Comparison of ENCODE assay signal across 1 cellular context in the genomic region with DNA sequence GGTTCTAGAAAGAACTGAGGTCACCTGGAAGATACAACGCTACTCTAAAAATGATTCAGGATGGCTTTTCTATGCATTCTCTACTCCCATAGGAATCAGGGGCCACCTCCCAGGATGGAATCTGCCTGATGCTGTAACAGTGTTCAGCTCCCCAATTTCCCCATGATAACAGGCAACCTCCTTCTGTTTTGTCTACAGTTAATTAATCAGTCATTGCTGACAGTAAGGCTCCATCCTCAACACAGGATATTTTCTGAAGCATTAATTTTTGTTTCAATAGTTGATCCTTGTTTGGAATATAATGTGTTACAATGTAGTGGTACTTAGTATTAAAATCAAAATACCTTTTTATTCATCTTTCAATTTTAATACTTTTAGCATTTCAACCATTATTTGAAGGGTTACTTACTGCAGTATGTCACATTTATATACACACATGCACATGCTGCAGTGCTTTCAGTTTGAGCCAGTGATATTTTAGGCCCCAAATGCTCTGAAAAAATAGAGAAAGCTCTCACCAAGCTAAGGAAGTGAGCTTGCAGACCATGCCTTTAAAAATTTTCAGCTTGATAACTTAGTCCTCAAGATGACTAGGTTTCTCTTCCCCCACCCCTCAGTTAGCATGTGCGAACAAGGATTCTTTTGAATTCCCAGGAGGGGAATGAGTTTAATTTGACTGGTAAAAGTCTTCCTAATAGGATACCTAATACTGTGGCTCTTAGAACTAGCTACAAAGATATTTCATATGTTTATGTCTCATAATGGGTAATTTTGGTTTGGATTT.
TF ChIP-seq lines count a peak whose summit lies in the region.

No MANE protein-coding gene starts in this region.

TF ChIP-seq in K562, 482 proteins besides CTCF, POLR2A, EP300 and RAD21 (continued from another document and continues in another):
- TF ChIP-seq, protein P1, sequence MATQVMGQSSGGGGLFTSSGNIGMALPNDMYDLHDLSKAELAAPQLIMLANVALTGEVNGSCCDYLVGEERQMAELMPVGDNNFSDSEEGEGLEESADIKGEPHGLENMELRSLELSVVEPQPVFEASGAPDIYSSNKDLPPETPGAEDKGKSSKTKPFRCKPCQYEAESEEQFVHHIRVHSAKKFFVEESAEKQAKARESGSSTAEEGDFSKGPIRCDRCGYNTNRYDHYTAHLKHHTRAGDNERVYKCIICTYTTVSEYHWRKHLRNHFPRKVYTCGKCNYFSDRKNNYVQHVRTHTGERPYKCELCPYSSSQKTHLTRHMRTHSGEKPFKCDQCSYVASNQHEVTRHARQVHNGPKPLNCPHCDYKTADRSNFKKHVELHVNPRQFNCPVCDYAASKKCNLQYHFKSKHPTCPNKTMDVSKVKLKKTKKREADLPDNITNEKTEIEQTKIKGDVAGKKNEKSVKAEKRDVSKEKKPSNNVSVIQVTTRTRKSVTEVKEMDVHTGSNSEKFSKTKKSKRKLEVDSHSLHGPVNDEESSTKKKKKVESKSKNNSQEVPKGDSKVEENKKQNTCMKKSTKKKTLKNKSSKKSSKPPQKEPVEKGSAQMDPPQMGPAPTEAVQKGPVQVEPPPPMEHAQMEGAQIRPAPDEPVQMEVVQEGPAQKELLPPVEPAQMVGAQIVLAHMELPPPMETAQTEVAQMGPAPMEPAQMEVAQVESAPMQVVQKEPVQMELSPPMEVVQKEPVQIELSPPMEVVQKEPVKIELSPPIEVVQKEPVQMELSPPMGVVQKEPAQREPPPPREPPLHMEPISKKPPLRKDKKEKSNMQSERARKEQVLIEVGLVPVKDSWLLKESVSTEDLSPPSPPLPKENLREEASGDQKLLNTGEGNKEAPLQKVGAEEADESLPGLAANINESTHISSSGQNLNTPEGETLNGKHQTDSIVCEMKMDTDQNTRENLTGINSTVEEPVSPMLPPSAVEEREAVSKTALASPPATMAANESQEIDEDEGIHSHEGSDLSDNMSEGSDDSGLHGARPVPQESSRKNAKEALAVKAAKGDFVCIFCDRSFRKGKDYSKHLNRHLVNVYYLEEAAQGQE (CRISPR knock-in tag; IDR thresholded peaks at IDR 0.05; ENCODE audit: low read depth): no peak
- TF ChIP-seq, protein P2, sequence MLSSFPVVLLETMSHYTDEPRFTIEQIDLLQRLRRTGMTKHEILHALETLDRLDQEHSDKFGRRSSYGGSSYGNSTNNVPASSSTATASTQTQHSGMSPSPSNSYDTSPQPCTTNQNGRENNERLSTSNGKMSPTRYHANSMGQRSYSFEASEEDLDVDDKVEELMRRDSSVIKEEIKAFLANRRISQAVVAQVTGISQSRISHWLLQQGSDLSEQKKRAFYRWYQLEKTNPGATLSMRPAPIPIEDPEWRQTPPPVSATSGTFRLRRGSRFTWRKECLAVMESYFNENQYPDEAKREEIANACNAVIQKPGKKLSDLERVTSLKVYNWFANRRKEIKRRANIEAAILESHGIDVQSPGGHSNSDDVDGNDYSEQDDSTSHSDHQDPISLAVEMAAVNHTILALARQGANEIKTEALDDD (IDR thresholded peaks at IDR 0.05): peak; percentile 85
- TF ChIP-seq ZNF354B (CRISPR knock-in tag; IDR thresholded peaks at IDR 0.05): no peak
- TF ChIP-seq, protein P3, sequence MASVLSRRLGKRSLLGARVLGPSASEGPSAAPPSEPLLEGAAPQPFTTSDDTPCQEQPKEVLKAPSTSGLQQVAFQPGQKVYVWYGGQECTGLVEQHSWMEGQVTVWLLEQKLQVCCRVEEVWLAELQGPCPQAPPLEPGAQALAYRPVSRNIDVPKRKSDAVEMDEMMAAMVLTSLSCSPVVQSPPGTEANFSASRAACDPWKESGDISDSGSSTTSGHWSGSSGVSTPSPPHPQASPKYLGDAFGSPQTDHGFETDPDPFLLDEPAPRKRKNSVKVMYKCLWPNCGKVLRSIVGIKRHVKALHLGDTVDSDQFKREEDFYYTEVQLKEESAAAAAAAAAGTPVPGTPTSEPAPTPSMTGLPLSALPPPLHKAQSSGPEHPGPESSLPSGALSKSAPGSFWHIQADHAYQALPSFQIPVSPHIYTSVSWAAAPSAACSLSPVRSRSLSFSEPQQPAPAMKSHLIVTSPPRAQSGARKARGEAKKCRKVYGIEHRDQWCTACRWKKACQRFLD (CRISPR knock-in tag; IDR thresholded peaks at IDR 0.05): peak; percentile 58; the same call in 1 of the 2 replicates
- no peak for TF ChIP-seq MCM7 (IDR thresholded peaks at IDR 0.05)
- no peak for TF ChIP-seq RFX5 (IDR thresholded peaks at IDR 0.05; ENCODE audit: low read depth, low read length)
- TF ChIP-seq, protein P4, sequence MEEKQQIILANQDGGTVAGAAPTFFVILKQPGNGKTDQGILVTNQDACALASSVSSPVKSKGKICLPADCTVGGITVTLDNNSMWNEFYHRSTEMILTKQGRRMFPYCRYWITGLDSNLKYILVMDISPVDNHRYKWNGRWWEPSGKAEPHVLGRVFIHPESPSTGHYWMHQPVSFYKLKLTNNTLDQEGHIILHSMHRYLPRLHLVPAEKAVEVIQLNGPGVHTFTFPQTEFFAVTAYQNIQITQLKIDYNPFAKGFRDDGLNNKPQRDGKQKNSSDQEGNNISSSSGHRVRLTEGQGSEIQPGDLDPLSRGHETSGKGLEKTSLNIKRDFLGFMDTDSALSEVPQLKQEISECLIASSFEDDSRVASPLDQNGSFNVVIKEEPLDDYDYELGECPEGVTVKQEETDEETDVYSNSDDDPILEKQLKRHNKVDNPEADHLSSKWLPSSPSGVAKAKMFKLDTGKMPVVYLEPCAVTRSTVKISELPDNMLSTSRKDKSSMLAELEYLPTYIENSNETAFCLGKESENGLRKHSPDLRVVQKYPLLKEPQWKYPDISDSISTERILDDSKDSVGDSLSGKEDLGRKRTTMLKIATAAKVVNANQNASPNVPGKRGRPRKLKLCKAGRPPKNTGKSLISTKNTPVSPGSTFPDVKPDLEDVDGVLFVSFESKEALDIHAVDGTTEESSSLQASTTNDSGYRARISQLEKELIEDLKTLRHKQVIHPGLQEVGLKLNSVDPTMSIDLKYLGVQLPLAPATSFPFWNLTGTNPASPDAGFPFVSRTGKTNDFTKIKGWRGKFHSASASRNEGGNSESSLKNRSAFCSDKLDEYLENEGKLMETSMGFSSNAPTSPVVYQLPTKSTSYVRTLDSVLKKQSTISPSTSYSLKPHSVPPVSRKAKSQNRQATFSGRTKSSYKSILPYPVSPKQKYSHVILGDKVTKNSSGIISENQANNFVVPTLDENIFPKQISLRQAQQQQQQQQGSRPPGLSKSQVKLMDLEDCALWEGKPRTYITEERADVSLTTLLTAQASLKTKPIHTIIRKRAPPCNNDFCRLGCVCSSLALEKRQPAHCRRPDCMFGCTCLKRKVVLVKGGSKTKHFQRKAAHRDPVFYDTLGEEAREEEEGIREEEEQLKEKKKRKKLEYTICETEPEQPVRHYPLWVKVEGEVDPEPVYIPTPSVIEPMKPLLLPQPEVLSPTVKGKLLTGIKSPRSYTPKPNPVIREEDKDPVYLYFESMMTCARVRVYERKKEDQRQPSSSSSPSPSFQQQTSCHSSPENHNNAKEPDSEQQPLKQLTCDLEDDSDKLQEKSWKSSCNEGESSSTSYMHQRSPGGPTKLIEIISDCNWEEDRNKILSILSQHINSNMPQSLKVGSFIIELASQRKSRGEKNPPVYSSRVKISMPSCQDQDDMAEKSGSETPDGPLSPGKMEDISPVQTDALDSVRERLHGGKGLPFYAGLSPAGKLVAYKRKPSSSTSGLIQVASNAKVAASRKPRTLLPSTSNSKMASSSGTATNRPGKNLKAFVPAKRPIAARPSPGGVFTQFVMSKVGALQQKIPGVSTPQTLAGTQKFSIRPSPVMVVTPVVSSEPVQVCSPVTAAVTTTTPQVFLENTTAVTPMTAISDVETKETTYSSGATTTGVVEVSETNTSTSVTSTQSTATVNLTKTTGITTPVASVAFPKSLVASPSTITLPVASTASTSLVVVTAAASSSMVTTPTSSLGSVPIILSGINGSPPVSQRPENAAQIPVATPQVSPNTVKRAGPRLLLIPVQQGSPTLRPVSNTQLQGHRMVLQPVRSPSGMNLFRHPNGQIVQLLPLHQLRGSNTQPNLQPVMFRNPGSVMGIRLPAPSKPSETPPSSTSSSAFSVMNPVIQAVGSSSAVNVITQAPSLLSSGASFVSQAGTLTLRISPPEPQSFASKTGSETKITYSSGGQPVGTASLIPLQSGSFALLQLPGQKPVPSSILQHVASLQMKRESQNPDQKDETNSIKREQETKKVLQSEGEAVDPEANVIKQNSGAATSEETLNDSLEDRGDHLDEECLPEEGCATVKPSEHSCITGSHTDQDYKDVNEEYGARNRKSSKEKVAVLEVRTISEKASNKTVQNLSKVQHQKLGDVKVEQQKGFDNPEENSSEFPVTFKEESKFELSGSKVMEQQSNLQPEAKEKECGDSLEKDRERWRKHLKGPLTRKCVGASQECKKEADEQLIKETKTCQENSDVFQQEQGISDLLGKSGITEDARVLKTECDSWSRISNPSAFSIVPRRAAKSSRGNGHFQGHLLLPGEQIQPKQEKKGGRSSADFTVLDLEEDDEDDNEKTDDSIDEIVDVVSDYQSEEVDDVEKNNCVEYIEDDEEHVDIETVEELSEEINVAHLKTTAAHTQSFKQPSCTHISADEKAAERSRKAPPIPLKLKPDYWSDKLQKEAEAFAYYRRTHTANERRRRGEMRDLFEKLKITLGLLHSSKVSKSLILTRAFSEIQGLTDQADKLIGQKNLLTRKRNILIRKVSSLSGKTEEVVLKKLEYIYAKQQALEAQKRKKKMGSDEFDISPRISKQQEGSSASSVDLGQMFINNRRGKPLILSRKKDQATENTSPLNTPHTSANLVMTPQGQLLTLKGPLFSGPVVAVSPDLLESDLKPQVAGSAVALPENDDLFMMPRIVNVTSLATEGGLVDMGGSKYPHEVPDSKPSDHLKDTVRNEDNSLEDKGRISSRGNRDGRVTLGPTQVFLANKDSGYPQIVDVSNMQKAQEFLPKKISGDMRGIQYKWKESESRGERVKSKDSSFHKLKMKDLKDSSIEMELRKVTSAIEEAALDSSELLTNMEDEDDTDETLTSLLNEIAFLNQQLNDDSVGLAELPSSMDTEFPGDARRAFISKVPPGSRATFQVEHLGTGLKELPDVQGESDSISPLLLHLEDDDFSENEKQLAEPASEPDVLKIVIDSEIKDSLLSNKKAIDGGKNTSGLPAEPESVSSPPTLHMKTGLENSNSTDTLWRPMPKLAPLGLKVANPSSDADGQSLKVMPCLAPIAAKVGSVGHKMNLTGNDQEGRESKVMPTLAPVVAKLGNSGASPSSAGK (IDR thresholded peaks at IDR 0.05): 0 out of 2 replicates have a peak, but pooled peaks have one; percentile 32
- TF ChIP-seq RFX7 (CRISPR knock-in tag; IDR thresholded peaks at IDR 0.05): no peak
- TF ChIP-seq ZNF584 (CRISPR knock-in tag; IDR thresholded peaks at IDR 0.05; ENCODE audit: low read depth): 0 out of 2 replicates have a peak, but pooled peaks have one; percentile 9
- TF ChIP-seq ZNF766 (CRISPR knock-in tag; conservative IDR thresholded peaks at IDR 0.05): 0 out of 2 replicates have a peak, but pooled peaks have one; percentile 41
- TF ChIP-seq SAFB (IDR thresholded peaks at IDR 0.05; ENCODE audit: borderline replicate concordance, low read depth, low read length): no peak
- TF ChIP-seq, protein P5, sequence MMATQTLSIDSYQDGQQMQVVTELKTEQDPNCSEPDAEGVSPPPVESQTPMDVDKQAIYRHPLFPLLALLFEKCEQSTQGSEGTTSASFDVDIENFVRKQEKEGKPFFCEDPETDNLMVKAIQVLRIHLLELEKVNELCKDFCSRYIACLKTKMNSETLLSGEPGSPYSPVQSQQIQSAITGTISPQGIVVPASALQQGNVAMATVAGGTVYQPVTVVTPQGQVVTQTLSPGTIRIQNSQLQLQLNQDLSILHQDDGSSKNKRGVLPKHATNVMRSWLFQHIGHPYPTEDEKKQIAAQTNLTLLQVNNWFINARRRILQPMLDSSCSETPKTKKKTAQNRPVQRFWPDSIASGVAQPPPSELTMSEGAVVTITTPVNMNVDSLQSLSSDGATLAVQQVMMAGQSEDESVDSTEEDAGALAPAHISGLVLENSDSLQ (IDR thresholded peaks at IDR 0.05): peak; percentile 83
- peak; percentile 15; the same call in 1 of the 2 replicates for TF ChIP-seq DMBX1 (CRISPR knock-in tag; IDR thresholded peaks at IDR 0.05; ENCODE audit: borderline replicate concordance)
- TF ChIP-seq, protein P6, sequence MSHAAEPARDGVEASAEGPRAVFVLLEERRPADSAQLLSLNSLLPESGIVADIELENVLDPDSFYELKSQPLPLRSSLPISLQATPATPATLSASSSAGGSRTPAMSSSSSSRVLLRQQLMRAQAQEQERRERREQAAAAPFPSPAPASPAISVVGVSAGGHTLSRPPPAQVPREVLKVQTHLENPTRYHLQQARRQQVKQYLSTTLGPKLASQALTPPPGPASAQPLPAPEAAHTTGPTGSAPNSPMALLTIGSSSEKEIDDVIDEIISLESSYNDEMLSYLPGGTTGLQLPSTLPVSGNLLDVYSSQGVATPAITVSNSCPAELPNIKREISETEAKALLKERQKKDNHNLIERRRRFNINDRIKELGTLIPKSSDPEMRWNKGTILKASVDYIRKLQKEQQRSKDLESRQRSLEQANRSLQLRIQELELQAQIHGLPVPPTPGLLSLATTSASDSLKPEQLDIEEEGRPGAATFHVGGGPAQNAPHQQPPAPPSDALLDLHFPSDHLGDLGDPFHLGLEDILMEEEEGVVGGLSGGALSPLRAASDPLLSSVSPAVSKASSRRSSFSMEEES (CRISPR knock-in tag; IDR thresholded peaks at IDR 0.05): no peak
- no peak for TF ChIP-seq MCM5 (IDR thresholded peaks at IDR 0.05; ENCODE audit: low read depth)
- peak; percentile 50; the same call in 1 of the 2 replicates for TF ChIP-seq SMAD4 (CRISPR knock-in tag; conservative IDR thresholded peaks at IDR 0.05)
- TF ChIP-seq, protein P7, sequence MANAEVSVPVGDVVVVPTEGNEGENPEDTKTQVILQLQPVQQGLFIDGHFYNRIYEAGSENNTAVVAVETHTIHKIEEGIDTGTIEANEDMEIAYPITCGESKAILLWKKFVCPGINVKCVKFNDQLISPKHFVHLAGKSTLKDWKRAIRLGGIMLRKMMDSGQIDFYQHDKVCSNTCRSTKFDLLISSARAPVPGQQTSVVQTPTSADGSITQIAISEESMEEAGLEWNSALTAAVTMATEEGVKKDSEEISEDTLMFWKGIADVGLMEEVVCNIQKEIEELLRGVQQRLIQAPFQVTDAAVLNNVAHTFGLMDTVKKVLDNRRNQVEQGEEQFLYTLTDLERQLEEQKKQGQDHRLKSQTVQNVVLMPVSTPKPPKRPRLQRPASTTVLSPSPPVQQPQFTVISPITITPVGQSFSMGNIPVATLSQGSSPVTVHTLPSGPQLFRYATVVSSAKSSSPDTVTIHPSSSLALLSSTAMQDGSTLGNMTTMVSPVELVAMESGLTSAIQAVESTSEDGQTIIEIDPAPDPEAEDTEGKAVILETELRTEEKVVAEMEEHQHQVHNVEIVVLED (CRISPR knock-in tag; IDR thresholded peaks at IDR 0.05): 0 out of 2 replicates have a peak, but pooled peaks have one; percentile 13
- TF ChIP-seq, protein P8, sequence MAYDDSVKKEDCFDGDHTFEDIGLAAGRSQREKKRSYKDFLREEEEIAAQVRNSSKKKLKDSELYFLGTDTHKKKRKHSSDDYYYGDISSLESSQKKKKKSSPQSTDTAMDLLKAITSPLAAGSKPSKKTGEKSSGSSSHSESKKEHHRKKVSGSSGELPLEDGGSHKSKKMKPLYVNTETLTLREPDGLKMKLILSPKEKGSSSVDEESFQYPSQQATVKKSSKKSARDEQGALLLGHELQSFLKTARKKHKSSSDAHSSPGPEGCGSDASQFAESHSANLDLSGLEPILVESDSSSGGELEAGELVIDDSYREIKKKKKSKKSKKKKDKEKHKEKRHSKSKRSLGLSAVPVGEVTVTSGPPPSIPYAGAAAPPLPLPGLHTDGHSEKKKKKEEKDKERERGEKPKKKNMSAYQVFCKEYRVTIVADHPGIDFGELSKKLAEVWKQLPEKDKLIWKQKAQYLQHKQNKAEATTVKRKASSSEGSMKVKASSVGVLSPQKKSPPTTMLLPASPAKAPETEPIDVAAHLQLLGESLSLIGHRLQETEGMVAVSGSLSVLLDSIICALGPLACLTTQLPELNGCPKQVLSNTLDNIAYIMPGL (CRISPR knock-in tag; IDR thresholded peaks at IDR 0.05): no peak
- 0 out of 2 replicates have a peak, but pooled peaks have one; percentile 36 for TF ChIP-seq ZNF175 (CRISPR knock-in tag; IDR thresholded peaks at IDR 0.05; ENCODE audit: low read depth)
- no peak for TF ChIP-seq SPI1 (IDR thresholded peaks at IDR 0.05; ENCODE audit: borderline replicate concordance, low read depth, low read length)
- no peak for TF ChIP-seq U2AF1 (optimal IDR thresholded peaks at IDR 0.05; ENCODE audit: low read depth, low read length)
- TF ChIP-seq FOS (IDR thresholded peaks at IDR 0.05; ENCODE audit: extremely low read depth, insufficient read length): no peak
